24 cellular contexts compared by ENCODE assay signal in the genomic region with DNA sequence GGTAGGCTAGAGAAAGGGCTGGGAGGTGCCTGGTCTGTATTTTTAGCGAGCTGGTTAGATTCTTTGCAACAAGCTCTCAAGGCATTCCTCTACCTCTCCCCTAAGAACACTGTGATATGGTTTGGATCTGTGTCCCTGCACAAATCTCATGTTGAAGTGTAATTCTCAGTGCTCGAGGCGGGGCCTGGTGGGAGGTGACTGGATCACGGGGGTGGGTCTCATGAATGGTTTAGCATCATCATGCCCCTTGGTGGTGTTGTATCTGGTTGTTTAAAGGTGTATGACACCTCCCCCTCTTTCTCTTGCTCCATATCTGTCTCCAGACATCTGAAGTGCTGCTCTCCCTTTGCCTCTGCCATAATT.
DNase-seq lines count a peak whose midpoint lies in the region; ATAC-seq and TF ChIP-seq lines count a peak whose summit lies in the region.
"Had no signal": no experiment of that assay in that cellular context is flagged by ENCODE, and none has a peak within 500 bp of the region (broad histone marks: within the 10 kb centered on the region; RNA-seq: fewer than 3 reads in every experiment).

No MANE protein-coding gene starts in this region.

- intact Hi-C loops in left colon (cut with DNase I, micrococcal nuclease): no loop called here

- H3K9ac ChIP-seq in SK-N-MC (ENCODE audit: insufficient read length): no peak overlapping the region

- H3K27ac Mint-ChIP-seq in glutamatergic neuron (ENCODE audit: unreplicated experiment): peak overlapping the region; percentile 97
- H3K27ac Mint-ChIP-seq: dendritic cell treated with granulocyte-macrophage colony-stimulating factor and Interleukin-4, amounts not matched to agents 40 ng/mL and 50 ng/mL, for 4 days had no signal

- no peaks in the 10 kb centered on the region for H3K36me3 ChIP-seq in cardiac muscle cell
- H3K36me3 ChIP-seq in right atrium auricular region: no peaks in the 10 kb centered on the region
- no peaks in the 10 kb centered on the region for H3K36me3 ChIP-seq in SK-N-MC (ENCODE audit: insufficient read depth, low read length)
- H3K36me3 ChIP-seq: upper lobe of right lung had no signal

- peak overlapping the region; percentile 78 for H3K4me3 Mint-ChIP-seq in glutamatergic neuron (ENCODE audit: unreplicated experiment)
- H3K4me3 Mint-ChIP-seq: activated T-cell treated with anti-CD3 and anti-CD28 coated beads, Interleukin-2, amount 50 U/mL, for 4 hours; dendritic cell treated with granulocyte-macrophage colony-stimulating factor and Interleukin-4, amounts not matched to agents 40 ng/mL and 50 ng/mL, for 4 days had no signal

- H3K27me3 Mint-ChIP-seq in glutamatergic neuron (ENCODE audit: unreplicated experiment): peaks cover 9% of the 10 kb centered on the region
- H3K27me3 Mint-ChIP-seq: dendritic cell treated with granulocyte-macrophage colony-stimulating factor and Interleukin-4, amounts not matched to agents 40 ng/mL and 50 ng/mL, for 4 days had no signal

- H3K4me1 ChIP-seq in cardiac muscle cell (ENCODE audit: low read depth): peaks cover 25% of the 10 kb centered on the region
- H3K4me1 ChIP-seq in right atrium auricular region: no peaks in the 10 kb centered on the region
- H3K4me1 ChIP-seq: psoas muscle, upper lobe of right lung had no signal

- H3K27ac ChIP-seq in cardiac muscle cell (peak overlapping the region; percentile 61), right atrium auricular region (no peak overlapping the region), SK-N-MC (no peak overlapping the region)
- H3K27ac ChIP-seq: psoas muscle, skin epidermis, upper lobe of right lung had no signal

- H3K9me3 ChIP-seq in cardiac muscle cell (ENCODE audit: low read depth) (no peaks in the 10 kb centered on the region), right atrium auricular region (no peaks in the 10 kb centered on the region), SK-N-MC (ENCODE audit: low read depth, low read length) (no peaks in the 10 kb centered on the region)
- H3K9me3 ChIP-seq: psoas muscle, upper lobe of right lung had no signal

- peaks cover 11% of the 10 kb centered on the region for H3K9me3 Mint-ChIP-seq in glutamatergic neuron (ENCODE audit: unreplicated experiment)
- H3K9me3 Mint-ChIP-seq: dendritic cell treated with granulocyte-macrophage colony-stimulating factor and Interleukin-4, amounts not matched to agents 40 ng/mL and 50 ng/mL, for 4 days had no signal

- peaks cover 7% of the 10 kb centered on the region for H3K36me3 Mint-ChIP-seq in glutamatergic neuron (ENCODE audit: unreplicated experiment)

- ATAC-seq in left colon: no peak
- ATAC-seq: activated T-cell treated with anti-CD3 and anti-CD28 coated beads, Interleukin-2, amount 50 U/mL, for 4 hours; Panc1; psoas muscle; upper lobe of right lung had no signal

- no peak for DNase-seq in cardiac muscle cell (ENCODE audit: low read depth in 1 of 2, low spot score in 1 of 2)
- no peak for DNase-seq in right atrium auricular region (ENCODE audit: low spot score)
- no peak for DNase-seq in SK-N-MC (ENCODE audit: low read depth, low spot score)
- no peak for DNase-seq in glutamatergic neuron
- no peak for DNase-seq in NCI-H345 treated with DMSO at 0.1 percent for 48 hours (lab: John Stamatoyannopoulos, UW; ENCODE audit: unreplicated experiment)
- DNase-seq in GOT3 (lab: John Stamatoyannopoulos, UW): no peak
- DNase-seq in NCI-H524 (lab: John Stamatoyannopoulos, UW): no peak
- DNase-seq in left colon: no peak
- DNase-seq: activated CD4-positive, alpha-beta T cell treated with anti-CD3 and anti-CD28 coated beads for 48 hours; activated naive CD4-positive, alpha-beta T cell; activated T-cell treated with anti-CD3 and anti-CD28 coated beads, Interleukin-2, amount 50 U/mL, for 4 hours; amniotic stem cell; C1 segment of cervical spinal cord; KG1; kidney glomerular epithelial cell; NCI-H146; NCI-H510A treated with DMSO at 0.1 percent for 48 hours; NK-92 treated with Interleukin-12 subunit alpha and Interleukin-12 subunit beta, amount 100 ng/mL, for 24 hours; psoas muscle; substantia nigra; upper lobe of right lung had no signal

- TF ChIP-seq CTCF in cardiac muscle cell (IDR thresholded peaks at IDR 0.05; ENCODE audit: low read depth, low read length): no peak
- TF ChIP-seq CTCF in right atrium auricular region (IDR thresholded peaks at IDR 0.05): no peak
- no peak for TF ChIP-seq CTCF in glutamatergic neuron (IDR thresholded peaks at IDR 0.05; ENCODE audit: partially characterized antibody, unreplicated experiment)

- H3K4me3 ChIP-seq in cardiac muscle cell (no peak overlapping the region), right atrium auricular region (no peak overlapping the region), SK-N-MC (peak overlapping the region; percentile 25; the same call in 1 of the 2 replicates)
- H3K4me3 ChIP-seq: psoas muscle, skin epidermis, upper lobe of right lung had no signal

- H3K4me1 Mint-ChIP-seq in glutamatergic neuron (ENCODE audit: low read depth, unreplicated experiment): peaks cover 44% of the 10 kb centered on the region

- no peaks in the 10 kb centered on the region for H3K27me3 ChIP-seq in cardiac muscle cell
- no peaks in the 10 kb centered on the region for H3K27me3 ChIP-seq in right atrium auricular region
- H3K27me3 ChIP-seq: upper lobe of right lung had no signal
